Comparison of ENCODE assay signal across 19 cellular contexts in genomic region chr12:122040579-122041386, GRCh38. TPM values are rescaled to one million over a fixed set of nuclear protein-coding genes. Genes with fewer than 3 reads are reported as not detected.
DNase-seq lines count a peak whose midpoint lies in the region; ATAC-seq and TF ChIP-seq lines count a peak whose summit lies in the region.
"Had no signal": no experiment of that assay in that cellular context is flagged by ENCODE, and none has a peak within 500 bp of the region (broad histone marks: within the 10 kb centered on the region; RNA-seq: fewer than 3 reads in every experiment).

No MANE protein-coding gene starts in this region.

- peak overlapping the region; percentile 56 for H3K4me2 ChIP-seq in mesenchymal stem cell (ENCODE audit: low read length, poor library complexity, severe bottlenecking)
- H3K4me2 ChIP-seq: PC-9 had no signal

- no peak overlapping the region for H2BK12ac ChIP-seq in mesenchymal stem cell (ENCODE audit: low read length in 2 of 2)

- ATAC-seq in right cardiac atrium (peak in 1 of 2 donors; percentile 51), left cardiac atrium (no peak), gastroesophageal sphincter (no peak)
- ATAC-seq in stimulated activated memory B cell treated with anti-CD40 and anti-IgM and Interleukin-4, amounts not matched to agents 10 μg/mL and 1 μg/mL and 100 μg/mL, for 72 hours, result no peak
- ATAC-seq: activated CD8-positive, alpha-beta memory T cell treated with anti-CD3 and anti-CD28 coated beads, Interleukin-2, amount 10 ng/mL, durations not matched to agents 7 days and 5 days; esophagus mucosa had no signal

- no peak overlapping the region for H3K18ac ChIP-seq in mesenchymal stem cell (ENCODE audit: low read depth in 1 of 2, low read length in 2 of 2)

- no peak overlapping the region for H2AFZ ChIP-seq in mesenchymal stem cell (ENCODE audit: low read depth, low read length)
- H2AFZ ChIP-seq: PC-9 had no signal

- H3K4me1 ChIP-seq in right cardiac atrium (ENCODE audit: control insufficient read depth, insufficient read depth, low read length) (no peaks in the 10 kb centered on the region), mesenchymal stem cell (ENCODE audit: control insufficient read depth, insufficient read depth, low read depth, low read length) (peaks cover 17% of the 10 kb centered on the region), gastroesophageal sphincter (no peaks in the 10 kb centered on the region)

- peaks cover 81% of the 10 kb centered on the region for H3K36me3 Mint-ChIP-seq in brain
- H3K36me3 Mint-ChIP-seq in stimulated activated memory B cell treated with anti-CD40 and anti-IgM and Interleukin-4, amounts not matched to agents 10 μg/mL and 1 μg/mL and 100 μg/mL, for 72 hours, result peaks cover 41% of the 10 kb centered on the region
- H3K36me3 Mint-ChIP-seq: activated CD8-positive, alpha-beta memory T cell treated with anti-CD3 and anti-CD28 coated beads, Interleukin-2, amount 10 ng/mL, durations not matched to agents 7 days and 5 days had no signal

- peak overlapping the region; percentile 71 for H2BK5ac ChIP-seq in mesenchymal stem cell (ENCODE audit: low read depth, low read length, poor library complexity, severe bottlenecking)

- H3K27me3 ChIP-seq in right cardiac atrium (ENCODE audit: control insufficient read depth, insufficient read depth), result no peaks in the 10 kb centered on the region
- H3K27me3 ChIP-seq in mesenchymal stem cell (ENCODE audit: control insufficient read depth in 1 of 2, insufficient read depth in 1 of 2, low read length in 2 of 2), result no peaks in the 10 kb centered on the region
- no peaks in the 10 kb centered on the region for H3K27me3 ChIP-seq in gastroesophageal sphincter

- no peak overlapping the region for H2BK120ac ChIP-seq in mesenchymal stem cell (ENCODE audit: low read depth, low read length)

- no peaks in the 10 kb centered on the region for H3K27me3 Mint-ChIP-seq in brain
- H3K27me3 Mint-ChIP-seq in stimulated activated memory B cell treated with anti-CD40 and anti-IgM and Interleukin-4, amounts not matched to agents 10 μg/mL and 1 μg/mL and 100 μg/mL, for 72 hours, result no peaks in the 10 kb centered on the region
- H3K27me3 Mint-ChIP-seq: activated CD8-positive, alpha-beta memory T cell treated with anti-CD3 and anti-CD28 coated beads, Interleukin-2, amount 10 ng/mL, durations not matched to agents 7 days and 5 days; CD4-positive, alpha-beta T cell had no signal

- DNase-seq in right cardiac atrium, result peak in 2 of 3 donors; percentile 24 to 29
- no peak for DNase-seq in left cardiac atrium
- DNase-seq in mesenchymal stem cell, result no peak
- DNase-seq in activated CD4-positive, alpha-beta T cell treated with anti-CD3 and anti-CD28 coated beads, Interleukin-2, amount 50 U/mL, for 48 hours, result no peak
- no peak for DNase-seq in stimulated activated CD4-positive, alpha-beta T cell treated with anti-CD3 and anti-CD28 coated beads, Interleukin-12 subunit alpha, Interleukin-12 subunit beta, amount 100 ng/mL, for 4 hours
- DNase-seq: 8988T; activated CD8-positive, alpha-beta memory T cell treated with anti-CD3 and anti-CD28 coated beads, Interleukin-2, amount 10 ng/mL, durations not matched to agents 7 days and 5 days; CD4-positive, alpha-beta T cell; hypothalamus; mammary epithelial cell; NCI-H187 treated with DMSO at 0.1 percent for 48 hours; NCI-H524; occipital lobe; PC-9; WERI-Rb-1 had no signal

- H4K8ac ChIP-seq in mesenchymal stem cell (ENCODE audit: low read length), result no peak overlapping the region

- no peak overlapping the region for H3K4me3 Mint-ChIP-seq in brain
- no peak overlapping the region for H3K4me3 Mint-ChIP-seq in stimulated activated memory B cell treated with anti-CD40 and anti-IgM and Interleukin-4, amounts not matched to agents 10 μg/mL and 1 μg/mL and 100 μg/mL, for 72 hours
- H3K4me3 Mint-ChIP-seq: activated CD8-positive, alpha-beta memory T cell treated with anti-CD3 and anti-CD28 coated beads, Interleukin-2, amount 10 ng/mL, durations not matched to agents 7 days and 5 days; CD4-positive, alpha-beta T cell had no signal

- intact Hi-C loops in right cardiac atrium (cut with DNase I), result no loop called here
- intact Hi-C loops in left cardiac atrium (cut with DNase I), result no loop called here

- TF ChIP-seq EP300 in gastroesophageal sphincter (IDR thresholded peaks at IDR 0.05), result no peak

- peak overlapping the region; percentile 96 for H2AK5ac ChIP-seq in mesenchymal stem cell (ENCODE audit: low read length, severe bottlenecking)

- no peak overlapping the region for H3K9ac ChIP-seq in mesenchymal stem cell (ENCODE audit: low read length)

- H3K9me3 ChIP-seq in right cardiac atrium (ENCODE audit: control insufficient read depth, low read length) (no peaks in the 10 kb centered on the region), mesenchymal stem cell (ENCODE audit: control insufficient read depth, low read length) (no peaks in the 10 kb centered on the region), gastroesophageal sphincter (no peaks in the 10 kb centered on the region)

- H3K4me3 ChIP-seq in right cardiac atrium (ENCODE audit: low read length), result no peak overlapping the region
- no peak overlapping the region for H3K4me3 ChIP-seq in mesenchymal stem cell (ENCODE audit: insufficient read depth in 1 of 2, low read depth in 1 of 2, low read length in 2 of 2)
- H3K4me3 ChIP-seq in gastroesophageal sphincter, result no peak overlapping the region
- H3K4me3 ChIP-seq: PC-9 had no signal

- H3K4me1 Mint-ChIP-seq in brain, result no peaks in the 10 kb centered on the region
- H3K4me1 Mint-ChIP-seq in stimulated activated memory B cell treated with anti-CD40 and anti-IgM and Interleukin-4, amounts not matched to agents 10 μg/mL and 1 μg/mL and 100 μg/mL, for 72 hours, result no peaks in the 10 kb centered on the region
- H3K4me1 Mint-ChIP-seq: activated CD8-positive, alpha-beta memory T cell treated with anti-CD3 and anti-CD28 coated beads, Interleukin-2, amount 10 ng/mL, durations not matched to agents 7 days and 5 days had no signal

- TF ChIP-seq CTCF in brain (conservative IDR thresholded peaks at IDR 0.05) (no peak), gastroesophageal sphincter (IDR thresholded peaks at IDR 0.05) (no peak)

- H3K36me3 ChIP-seq in mesenchymal stem cell (ENCODE audit: control insufficient read depth in 1 of 2, insufficient read depth in 2 of 2, low read depth in 1 of 2, low read length in 2 of 2) (peaks cover 8 to 40% of the 10 kb centered on the region in 2 experiments), gastroesophageal sphincter (peaks cover 0 to 85% of the 10 kb centered on the region in 2 donors)

- H3K27ac Mint-ChIP-seq in brain, result peak overlapping the region in 3 of 5 experiments; percentile 52 to 86 (median 67)
- H3K27ac Mint-ChIP-seq in stimulated activated memory B cell treated with anti-CD40 and anti-IgM and Interleukin-4, amounts not matched to agents 10 μg/mL and 1 μg/mL and 100 μg/mL, for 72 hours, result no peak overlapping the region
- H3K27ac Mint-ChIP-seq: activated CD8-positive, alpha-beta memory T cell treated with anti-CD3 and anti-CD28 coated beads, Interleukin-2, amount 10 ng/mL, durations not matched to agents 7 days and 5 days; CD4-positive, alpha-beta T cell had no signal

- TF ChIP-seq POLR2A in gastroesophageal sphincter (IDR thresholded peaks at IDR 0.05), result no peak

- H3K23ac ChIP-seq in mesenchymal stem cell (ENCODE audit: low read length in 2 of 2), result no peak overlapping the region

- H4K91ac ChIP-seq in mesenchymal stem cell (ENCODE audit: low read length), result no peak overlapping the region

- no peaks in the 10 kb centered on the region for H3K9me3 Mint-ChIP-seq in brain
- H3K9me3 Mint-ChIP-seq in stimulated activated memory B cell treated with anti-CD40 and anti-IgM and Interleukin-4, amounts not matched to agents 10 μg/mL and 1 μg/mL and 100 μg/mL, for 72 hours, result no peaks in the 10 kb centered on the region
- H3K9me3 Mint-ChIP-seq: CD4-positive, alpha-beta T cell had no signal

- peak overlapping the region; percentile 21 for H2BK15ac ChIP-seq in mesenchymal stem cell (ENCODE audit: low read depth, poor library complexity, severe bottlenecking)

- peaks cover 19% of the 10 kb centered on the region for H3K79me1 ChIP-seq in mesenchymal stem cell (replicated peaks; ENCODE audit: low read length, poor library complexity, severe bottlenecking)

- no peak overlapping the region for H3K4ac ChIP-seq in mesenchymal stem cell (ENCODE audit: low read depth in 1 of 2, low read length in 2 of 2)

- WGBS in right cardiac atrium, result 84% methylated on average over 21 of the region's 21 CpGs
- 95% methylated on average over 21 of the region's 21 CpGs for WGBS in mesenchymal stem cell
- 69% methylated on average over 10 to 11 of the region's 21 CpGs for WGBS in gastroesophageal sphincter (ENCODE audit: low coverage in 1 of 2), 2 donors

- no peak overlapping the region for H3K14ac ChIP-seq in mesenchymal stem cell (ENCODE audit: low read length in 2 of 2)

- H3K27ac ChIP-seq in right cardiac atrium (ENCODE audit: low read length) (no peak overlapping the region), mesenchymal stem cell (ENCODE audit: low read length, poor library complexity, severe bottlenecking) (peak overlapping the region; percentile 71), gastroesophageal sphincter (no peak overlapping the region)
- H3K27ac ChIP-seq: PC-9, WERI-Rb-1 had no signal

RNA-seq across cellular contexts. Expression of gene BCL7A, which starts 19.1 kb away (rescaled TPM):
- total RNA-seq in right cardiac atrium (10 to 100 TPM in 3 of 4 donors, 1 to 10 TPM in 1; 9.5 to 13.2 (median 11.8) TPM), left cardiac atrium (10 to 100 TPM in 1 of 2 donors, 1 to 10 TPM in 1; 9.8 to 11.3 TPM), gastroesophageal sphincter (1 to 10 TPM; 4.7 to 8.5 (median 5.6) TPM)
- polyA plus RNA-seq in right cardiac atrium (6.7 TPM), brain (ENCODE audit: insufficient read depth, low read depth, low replicate concordance) (24.1 TPM)
- 6.3 TPM for polyA plus RNA-seq in mesenchymal stem cell (2013, experiment 1 of 2)
- 5.9 TPM for polyA plus RNA-seq in mesenchymal stem cell (2013, experiment 2 of 2)

RNA-seq across cellular contexts. Expression of gene MLXIP, which starts 37.8 kb away (rescaled TPM):
- total RNA-seq in right cardiac atrium (10 to 100 TPM; 28.8 to 36.0 (median 33.9) TPM), left cardiac atrium (10 to 100 TPM; 30.8 to 31.3 TPM), gastroesophageal sphincter (10 to 100 TPM; 28.8 to 87.4 (median 54.9) TPM)
- polyA plus RNA-seq in right cardiac atrium (26.4 TPM), brain (ENCODE audit: insufficient read depth, low read depth, low replicate concordance) (29.1 TPM)
- 61.2 TPM for polyA plus RNA-seq in mesenchymal stem cell (2013, experiment 1 of 2)
- 58.9 TPM for polyA plus RNA-seq in mesenchymal stem cell (2013, experiment 2 of 2)

Comparison
In these comparisons a context has a peak if more than half of its experiments do, and no peak if none do; other contexts are left out.
1. DNase-seq: peak in right cardiac atrium (2 of 3); none in left cardiac atrium (single experiment), mesenchymal stem cell (single experiment), activated CD4-positive, alpha-beta T cell treated with anti-CD3 and anti-CD28 coated beads, Interleukin-2, amount 50 U/mL, for 48 hours (0 of 2) and stimulated activated CD4-positive, alpha-beta T cell treated with anti-CD3 and anti-CD28 coated beads, Interleukin-12 subunit alpha, Interleukin-12 subunit beta, amount 100 ng/mL, for 4 hours (single experiment).